In the genomic region with DNA sequence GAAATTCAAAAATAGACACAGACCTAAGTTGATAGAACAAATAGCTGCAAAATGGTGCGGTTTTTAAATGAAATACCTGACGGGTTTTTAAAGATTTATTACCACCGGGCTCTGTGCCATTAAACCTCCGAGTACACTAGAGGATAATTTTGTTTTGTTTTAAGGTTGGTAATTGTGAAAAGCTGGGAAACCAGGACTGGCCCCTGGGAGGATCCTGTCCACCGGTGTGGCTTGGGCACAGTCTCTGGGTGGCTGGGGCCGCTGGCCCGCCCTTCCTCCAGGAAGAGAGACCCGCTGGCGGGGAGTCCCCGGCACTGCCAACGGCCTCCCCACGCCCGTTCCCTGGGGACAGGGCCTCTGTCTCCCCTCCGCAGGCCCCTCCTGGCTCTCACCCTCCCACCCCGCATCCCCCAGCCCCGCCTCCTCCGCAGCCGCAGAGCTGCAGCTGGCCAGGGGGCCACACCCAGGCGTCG, we compare ENCODE assay signal across 8 cellular contexts. TPM values are rescaled to one million over a fixed set of nuclear protein-coding genes. Genes with fewer than 3 reads are reported as not detected.
DNase-seq lines count a peak whose midpoint lies in the region; FAIRE-seq and TF ChIP-seq lines count a peak whose summit lies in the region.

No MANE protein-coding gene starts in this region.

- H3K36me3 ChIP-seq in H7 (replicated peaks; ENCODE audit: control insufficient read depth, insufficient read depth, low read length) (no peaks in the 10 kb centered on the region), muscle layer of colon (ENCODE audit: insufficient read depth, low read length) (no peaks in the 10 kb centered on the region), kidney (ENCODE audit: control insufficient read depth in 1 of 2, insufficient read depth in 2 of 2, low read length in 2 of 2) (no peaks in the 10 kb centered on the region)

- H3K9me3 ChIP-seq in muscle layer of colon (ENCODE audit: low read length), result no peaks in the 10 kb centered on the region
- H3K9me3 ChIP-seq in kidney (ENCODE audit: control insufficient read depth in 1 of 2, low read length in 2 of 2), result no peaks in the 10 kb centered on the region

- H3K4me1 ChIP-seq in muscle layer of colon (ENCODE audit: insufficient read depth, low read length) (no peaks in the 10 kb centered on the region), kidney (ENCODE audit: control insufficient read depth in 1 of 2, insufficient read depth in 1 of 2, low read depth in 1 of 2, low read length in 2 of 2) (peaks cover 4 to 10% of the 10 kb centered on the region in 2 donors)

- peaks cover 70% of the 10 kb centered on the region for H3K27me3 ChIP-seq in H7 (ENCODE audit: control insufficient read depth, insufficient read depth, low read length)
- peaks cover 0 to 7% of the 10 kb centered on the region in 2 donors for H3K27me3 ChIP-seq in muscle layer of colon (ENCODE audit: control insufficient read depth in 1 of 2, insufficient read depth in 2 of 2, low read length in 2 of 2)

- intact Hi-C loops in kidney (cut with DNase I), result no loop called here

- no peak for FAIRE-seq in kidney (lab: Jason Lieb, UNC)

- H3K9ac ChIP-seq in muscle layer of colon (ENCODE audit: low read length) (no peak overlapping the region), kidney (ENCODE audit: low read length in 2 of 2) (peak overlapping the region in 1 of 2 donors; percentile 19)

- H3K27ac ChIP-seq in muscle layer of colon (ENCODE audit: low read depth, low read length) (peak overlapping the region; percentile 53), kidney (ENCODE audit: low read depth in 2 of 2, low read length in 2 of 2) (no peak overlapping the region)

- H3K4me3 ChIP-seq in GM12865 (ENCODE audit: low read depth, low read length), result peak overlapping the region; percentile 38
- peak overlapping the region; percentile 62 for H3K4me3 ChIP-seq in H7 (ENCODE audit: insufficient read depth, low read depth, low read length)
- H3K4me3 ChIP-seq in choroid plexus epithelial cell (ENCODE audit: low read depth, low read length), result peak overlapping the region; percentile 56
- H3K4me3 ChIP-seq in muscle layer of colon (ENCODE audit: low read depth in 1 of 2, low read length in 2 of 2), result peak overlapping the region; percentile 46 to 58
- peak overlapping the region in 1 of 2 donors; percentile 52 for H3K4me3 ChIP-seq in kidney (ENCODE audit: low read length in 2 of 2)

- no peak for TF ChIP-seq CTCF in GM12865 (IDR thresholded peaks at IDR 0.05; ENCODE audit: insufficient read depth, low read depth, low read length, missing control alignments)
- TF ChIP-seq CTCF in choroid plexus epithelial cell (conservative IDR thresholded peaks at IDR 0.05; ENCODE audit: low read depth, low read length), result no peak
- TF ChIP-seq CTCF in kidney (IDR thresholded peaks at IDR 0.05; ENCODE audit: borderline replicate concordance, extremely low read depth, insufficient read depth), result no peak

- DNase-seq in GM12865 (ENCODE audit: low read depth), result peak; percentile 13
- DNase-seq in H7, result peak; percentile 91
- peak; percentile 20 for DNase-seq in NCI-H345 treated with DMSO at 0.1 percent for 48 hours (lab: John Stamatoyannopoulos, UW; ENCODE audit: unreplicated experiment)
- DNase-seq in choroid plexus epithelial cell (ENCODE audit: low read depth), result no peak
- no peak for DNase-seq in kidney
- DNase-seq in activated effector memory CD4-positive, alpha-beta T cell treated with anti-CD3 and anti-CD28 coated beads, Interleukin-2, amount 50 U/mL, for 16 hours, result no peak
- no peak for DNase-seq in RPMI8226

RNA-seq across cellular contexts. Expression of a gene that starts 13.8 kb away (rescaled TPM):
- 0.04 and 0.35 TPM in 2 replicates for total RNA-seq in H7 (2014; rRNA removed; shearing (Covaris generic))
- total RNA-seq in kidney, result 6.5 TPM
- polyA plus RNA-seq in kidney (ENCODE audit: insufficient read depth, low read depth, low replicate concordance), result 5.7 TPM

RNA-seq across cellular contexts. Expression of a gene that starts 37.8 kb away (rescaled TPM):
- total RNA-seq in H7 (2014; rRNA removed; shearing (Covaris generic)), result 0.07 TPM in 1 of 2 replicates, not detected in the other
- 0.82 TPM for total RNA-seq in kidney
- polyA plus RNA-seq in kidney (ENCODE audit: insufficient read depth, low read depth, low replicate concordance), result 5.3 TPM

RNA-seq across cellular contexts. Expression of a gene that starts 37.8 kb away (rescaled TPM):
- 0.07 TPM in 1 of 2 replicates, not detected in the other for total RNA-seq in H7 (2014; rRNA removed; shearing (Covaris generic))
- 175 TPM for total RNA-seq in kidney
- polyA plus RNA-seq in kidney (ENCODE audit: insufficient read depth, low read depth, low replicate concordance), result 355 TPM

Comparison
In these comparisons a context has a peak if more than half of its experiments do, and no peak if none do; other contexts are left out.
1. DNase-seq: peak in GM12865 (single experiment), H7 (single experiment) and NCI-H345 treated with DMSO at 0.1 percent for 48 hours (single experiment); none in choroid plexus epithelial cell (single experiment), kidney (single experiment), activated effector memory CD4-positive, alpha-beta T cell treated with anti-CD3 and anti-CD28 coated beads, Interleukin-2, amount 50 U/mL, for 16 hours (single experiment) and RPMI8226 (single experiment).
2. RNA of a gene that starts 37.8 kb away (total RNA-seq): 175 TPM in kidney (single experiment); 0.07 TPM in H7; every median in the first group is over 100 times any median in the second.